23 cellular contexts compared by ENCODE assay signal in the genomic region with DNA sequence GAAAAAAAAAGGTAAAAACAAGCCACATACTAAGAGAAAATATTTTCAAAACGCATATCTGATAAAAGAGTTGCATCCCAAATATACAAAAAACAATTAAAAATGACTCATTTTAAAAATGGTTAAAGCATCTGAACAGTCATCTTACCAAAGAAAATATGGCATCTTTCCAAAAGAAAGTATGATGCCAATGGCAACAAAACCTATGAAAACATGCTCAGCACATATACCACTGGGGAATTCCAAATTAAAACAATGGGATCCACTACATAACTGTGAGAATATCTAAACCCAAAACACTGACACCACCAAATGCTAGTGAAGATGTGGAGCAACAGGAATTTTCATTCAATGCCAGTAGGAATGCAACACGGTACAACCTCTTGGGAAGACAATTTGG. TPM values are rescaled to one million over a fixed set of nuclear protein-coding genes. Genes with fewer than 3 reads are reported as not detected.
"Had no signal": no experiment of that assay in that cellular context is flagged by ENCODE, and none has a peak within 500 bp of the region (broad histone marks: within the 10 kb centered on the region; RNA-seq: fewer than 3 reads in every experiment).

No MANE protein-coding gene starts in this region.

- H3K4me1 Mint-ChIP-seq: stimulated activated naive B cell treated with anti-CD40 and anti-IgM and Interleukin-4, amounts not matched to agents 10 μg/mL and 1 μg/mL and 100 μg/mL, for 72 hours had no signal

- H3K27me3 Mint-ChIP-seq: effector memory CD8-positive, alpha-beta T cell; natural killer cell treated with Interleukin-12 subunit alpha and Interleukin-12 subunit beta and Interleukin-15 and Interleukin-18, amount 100 ng/mL, for 72 hours; stimulated activated naive B cell treated with anti-CD40 and anti-IgM and Interleukin-4, amounts not matched to agents 10 μg/mL and 1 μg/mL and 100 μg/mL, for 72 hours had no signal

- H3K27ac ChIP-seq: right atrium auricular region, skin epidermis, thyroid gland, uterus had no signal

- DNase-seq: activated CD4-positive, alpha-beta T cell treated with anti-CD3 and anti-CD28 coated beads, Interleukin-2, amount 50 U/mL, for 1 hour; activated naive CD4-positive, alpha-beta T cell; activated T-cell treated with anti-CD3 and anti-CD28 coated beads for 4 hours; anterior cingulate cortex; dermis blood vessel endothelial cell; effector memory CD8-positive, alpha-beta T cell; islet precursor cell; left ventricle myocardium superior; mesendoderm; nucleus accumbens; stimulated activated CD4-positive, alpha-beta T cell treated with anti-CD3 and anti-CD28 coated beads, Interleukin-15, amount 100 ng/mL, for 24 hours; stimulated activated CD4-positive, alpha-beta T cell treated with anti-CD3 and anti-CD28 coated beads, Interleukin-4, amount 100 ng/mL, for 1 hour; stimulated activated naive B cell treated with anti-CD40 and anti-IgM and Interleukin-4, amounts not matched to agents 10 μg/mL and 1 μg/mL and 100 μg/mL, for 72 hours; T-helper 9 cell; thyroid gland; uterus had no signal

- H3K27ac Mint-ChIP-seq: effector memory CD8-positive, alpha-beta T cell; natural killer cell treated with Interleukin-12 subunit alpha and Interleukin-12 subunit beta and Interleukin-15 and Interleukin-18, amount 100 ng/mL, for 72 hours; stimulated activated naive B cell treated with anti-CD40 and anti-IgM and Interleukin-4, amounts not matched to agents 10 μg/mL and 1 μg/mL and 100 μg/mL, for 72 hours had no signal

- H3K9me3 ChIP-seq: right atrium auricular region, thyroid gland, uterus had no signal

- H3K27me3 ChIP-seq: right atrium auricular region, thyroid gland, uterus had no signal

- H3K4me3 ChIP-seq: right atrium auricular region, skin epidermis, thyroid gland, uterus had no signal

- H3K4me3 Mint-ChIP-seq: effector memory CD8-positive, alpha-beta T cell; natural killer cell treated with Interleukin-12 subunit alpha and Interleukin-12 subunit beta and Interleukin-15 and Interleukin-18, amount 100 ng/mL, for 72 hours; stimulated activated naive B cell treated with anti-CD40 and anti-IgM and Interleukin-4, amounts not matched to agents 10 μg/mL and 1 μg/mL and 100 μg/mL, for 72 hours had no signal

- H3K4me1 ChIP-seq: right atrium auricular region, thyroid gland, uterus had no signal

- H3K36me3 Mint-ChIP-seq: natural killer cell treated with Interleukin-12 subunit alpha and Interleukin-12 subunit beta and Interleukin-15 and Interleukin-18, amount 100 ng/mL, for 72 hours; stimulated activated naive B cell treated with anti-CD40 and anti-IgM and Interleukin-4, amounts not matched to agents 10 μg/mL and 1 μg/mL and 100 μg/mL, for 72 hours had no signal

- H3K36me3 ChIP-seq: right atrium auricular region, thyroid gland, uterus had no signal

RNA-seq across cellular contexts. Expression of a gene that starts 39.3 kb away (rescaled TPM):
- total RNA-seq: activated CD8-positive, alpha-beta memory T cell treated with anti-CD3 and anti-CD28 coated beads for 36 hours; chondrocyte; dermis blood vessel endothelial cell; epithelial cell of proximal tubule; left ventricle myocardium superior; natural killer cell treated with Interleukin-12 subunit alpha and Interleukin-12 subunit beta and Interleukin-15 and Interleukin-18, amount 100 ng/mL, for 72 hours; posterior vena cava; right atrium auricular region had no signal
